1 cellular context compared by ENCODE assay signal in the genomic region with DNA sequence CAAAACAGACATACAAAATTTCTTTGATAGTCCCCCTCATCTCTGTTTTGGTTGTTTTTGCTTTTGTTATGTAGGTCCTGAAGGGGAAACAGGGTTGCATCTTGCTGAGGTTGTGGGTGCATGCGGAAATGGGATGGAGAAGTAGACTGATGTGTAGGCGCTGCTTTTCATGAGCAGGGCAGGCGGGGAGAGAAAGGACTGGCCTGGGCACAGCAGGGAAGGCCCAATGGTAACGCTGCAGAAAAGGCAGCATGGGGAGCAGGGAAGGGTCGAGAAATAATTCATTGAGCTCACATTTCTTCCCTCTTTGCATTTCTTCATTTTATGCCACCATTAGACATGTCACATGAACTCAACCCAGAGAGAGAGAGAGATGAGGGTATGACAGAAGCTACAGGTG.
TF ChIP-seq lines count a peak whose summit lies in the region.

No MANE protein-coding gene starts in this region.

TF ChIP-seq in WTC11, 78 proteins besides CTCF, POLR2A, EP300 and RAD21:
- TF ChIP-seq, protein P1, sequence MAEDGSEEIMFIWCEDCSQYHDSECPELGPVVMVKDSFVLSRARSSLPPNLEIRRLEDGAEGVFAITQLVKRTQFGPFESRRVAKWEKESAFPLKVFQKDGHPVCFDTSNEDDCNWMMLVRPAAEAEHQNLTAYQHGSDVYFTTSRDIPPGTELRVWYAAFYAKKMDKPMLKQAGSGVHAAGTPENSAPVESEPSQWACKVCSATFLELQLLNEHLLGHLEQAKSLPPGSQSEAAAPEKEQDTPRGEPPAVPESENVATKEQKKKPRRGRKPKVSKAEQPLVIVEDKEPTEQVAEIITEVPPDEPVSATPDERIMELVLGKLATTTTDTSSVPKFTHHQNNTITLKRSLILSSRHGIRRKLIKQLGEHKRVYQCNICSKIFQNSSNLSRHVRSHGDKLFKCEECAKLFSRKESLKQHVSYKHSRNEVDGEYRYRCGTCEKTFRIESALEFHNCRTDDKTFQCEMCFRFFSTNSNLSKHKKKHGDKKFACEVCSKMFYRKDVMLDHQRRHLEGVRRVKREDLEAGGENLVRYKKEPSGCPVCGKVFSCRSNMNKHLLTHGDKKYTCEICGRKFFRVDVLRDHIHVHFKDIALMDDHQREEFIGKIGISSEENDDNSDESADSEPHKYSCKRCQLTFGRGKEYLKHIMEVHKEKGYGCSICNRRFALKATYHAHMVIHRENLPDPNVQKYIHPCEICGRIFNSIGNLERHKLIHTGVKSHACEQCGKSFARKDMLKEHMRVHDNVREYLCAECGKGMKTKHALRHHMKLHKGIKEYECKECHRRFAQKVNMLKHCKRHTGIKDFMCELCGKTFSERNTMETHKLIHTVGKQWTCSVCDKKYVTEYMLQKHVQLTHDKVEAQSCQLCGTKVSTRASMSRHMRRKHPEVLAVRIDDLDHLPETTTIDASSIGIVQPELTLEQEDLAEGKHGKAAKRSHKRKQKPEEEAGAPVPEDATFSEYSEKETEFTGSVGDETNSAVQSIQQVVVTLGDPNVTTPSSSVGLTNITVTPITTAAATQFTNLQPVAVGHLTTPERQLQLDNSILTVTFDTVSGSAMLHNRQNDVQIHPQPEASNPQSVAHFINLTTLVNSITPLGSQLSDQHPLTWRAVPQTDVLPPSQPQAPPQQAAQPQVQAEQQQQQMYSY (CRISPR knock-in tag; IDR thresholded peaks at IDR 0.05), result no peak
- no peak for TF ChIP-seq ZNF219 (CRISPR knock-in tag; IDR thresholded peaks at IDR 0.05; ENCODE audit: borderline replicate concordance)
- TF ChIP-seq, protein P2, sequence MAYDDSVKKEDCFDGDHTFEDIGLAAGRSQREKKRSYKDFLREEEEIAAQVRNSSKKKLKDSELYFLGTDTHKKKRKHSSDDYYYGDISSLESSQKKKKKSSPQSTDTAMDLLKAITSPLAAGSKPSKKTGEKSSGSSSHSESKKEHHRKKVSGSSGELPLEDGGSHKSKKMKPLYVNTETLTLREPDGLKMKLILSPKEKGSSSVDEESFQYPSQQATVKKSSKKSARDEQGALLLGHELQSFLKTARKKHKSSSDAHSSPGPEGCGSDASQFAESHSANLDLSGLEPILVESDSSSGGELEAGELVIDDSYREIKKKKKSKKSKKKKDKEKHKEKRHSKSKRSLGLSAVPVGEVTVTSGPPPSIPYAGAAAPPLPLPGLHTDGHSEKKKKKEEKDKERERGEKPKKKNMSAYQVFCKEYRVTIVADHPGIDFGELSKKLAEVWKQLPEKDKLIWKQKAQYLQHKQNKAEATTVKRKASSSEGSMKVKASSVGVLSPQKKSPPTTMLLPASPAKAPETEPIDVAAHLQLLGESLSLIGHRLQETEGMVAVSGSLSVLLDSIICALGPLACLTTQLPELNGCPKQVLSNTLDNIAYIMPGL (CRISPR knock-in tag; IDR thresholded peaks at IDR 0.05), result no peak
- no peak for TF ChIP-seq ZNF416 (CRISPR knock-in tag; IDR thresholded peaks at IDR 0.05)
- TF ChIP-seq ATF1 (CRISPR knock-in tag; IDR thresholded peaks at IDR 0.05), result no peak
- TF ChIP-seq, protein P3, sequence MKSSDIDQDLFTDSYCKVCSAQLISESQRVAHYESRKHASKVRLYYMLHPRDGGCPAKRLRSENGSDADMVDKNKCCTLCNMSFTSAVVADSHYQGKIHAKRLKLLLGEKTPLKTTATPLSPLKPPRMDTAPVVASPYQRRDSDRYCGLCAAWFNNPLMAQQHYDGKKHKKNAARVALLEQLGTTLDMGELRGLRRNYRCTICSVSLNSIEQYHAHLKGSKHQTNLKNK (CRISPR knock-in tag; IDR thresholded peaks at IDR 0.05), result no peak
- TF ChIP-seq CREB1 (CRISPR knock-in tag; IDR thresholded peaks at IDR 0.05), result no peak
- TF ChIP-seq, protein P4, sequence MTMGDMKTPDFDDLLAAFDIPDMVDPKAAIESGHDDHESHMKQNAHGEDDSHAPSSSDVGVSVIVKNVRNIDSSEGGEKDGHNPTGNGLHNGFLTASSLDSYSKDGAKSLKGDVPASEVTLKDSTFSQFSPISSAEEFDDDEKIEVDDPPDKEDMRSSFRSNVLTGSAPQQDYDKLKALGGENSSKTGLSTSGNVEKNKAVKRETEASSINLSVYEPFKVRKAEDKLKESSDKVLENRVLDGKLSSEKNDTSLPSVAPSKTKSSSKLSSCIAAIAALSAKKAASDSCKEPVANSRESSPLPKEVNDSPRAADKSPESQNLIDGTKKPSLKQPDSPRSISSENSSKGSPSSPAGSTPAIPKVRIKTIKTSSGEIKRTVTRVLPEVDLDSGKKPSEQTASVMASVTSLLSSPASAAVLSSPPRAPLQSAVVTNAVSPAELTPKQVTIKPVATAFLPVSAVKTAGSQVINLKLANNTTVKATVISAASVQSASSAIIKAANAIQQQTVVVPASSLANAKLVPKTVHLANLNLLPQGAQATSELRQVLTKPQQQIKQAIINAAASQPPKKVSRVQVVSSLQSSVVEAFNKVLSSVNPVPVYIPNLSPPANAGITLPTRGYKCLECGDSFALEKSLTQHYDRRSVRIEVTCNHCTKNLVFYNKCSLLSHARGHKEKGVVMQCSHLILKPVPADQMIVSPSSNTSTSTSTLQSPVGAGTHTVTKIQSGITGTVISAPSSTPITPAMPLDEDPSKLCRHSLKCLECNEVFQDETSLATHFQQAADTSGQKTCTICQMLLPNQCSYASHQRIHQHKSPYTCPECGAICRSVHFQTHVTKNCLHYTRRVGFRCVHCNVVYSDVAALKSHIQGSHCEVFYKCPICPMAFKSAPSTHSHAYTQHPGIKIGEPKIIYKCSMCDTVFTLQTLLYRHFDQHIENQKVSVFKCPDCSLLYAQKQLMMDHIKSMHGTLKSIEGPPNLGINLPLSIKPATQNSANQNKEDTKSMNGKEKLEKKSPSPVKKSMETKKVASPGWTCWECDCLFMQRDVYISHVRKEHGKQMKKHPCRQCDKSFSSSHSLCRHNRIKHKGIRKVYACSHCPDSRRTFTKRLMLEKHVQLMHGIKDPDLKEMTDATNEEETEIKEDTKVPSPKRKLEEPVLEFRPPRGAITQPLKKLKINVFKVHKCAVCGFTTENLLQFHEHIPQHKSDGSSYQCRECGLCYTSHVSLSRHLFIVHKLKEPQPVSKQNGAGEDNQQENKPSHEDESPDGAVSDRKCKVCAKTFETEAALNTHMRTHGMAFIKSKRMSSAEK (CRISPR knock-in tag; IDR thresholded peaks at IDR 0.05; ENCODE audit: borderline replicate concordance), result no peak
- TF ChIP-seq, protein P5, sequence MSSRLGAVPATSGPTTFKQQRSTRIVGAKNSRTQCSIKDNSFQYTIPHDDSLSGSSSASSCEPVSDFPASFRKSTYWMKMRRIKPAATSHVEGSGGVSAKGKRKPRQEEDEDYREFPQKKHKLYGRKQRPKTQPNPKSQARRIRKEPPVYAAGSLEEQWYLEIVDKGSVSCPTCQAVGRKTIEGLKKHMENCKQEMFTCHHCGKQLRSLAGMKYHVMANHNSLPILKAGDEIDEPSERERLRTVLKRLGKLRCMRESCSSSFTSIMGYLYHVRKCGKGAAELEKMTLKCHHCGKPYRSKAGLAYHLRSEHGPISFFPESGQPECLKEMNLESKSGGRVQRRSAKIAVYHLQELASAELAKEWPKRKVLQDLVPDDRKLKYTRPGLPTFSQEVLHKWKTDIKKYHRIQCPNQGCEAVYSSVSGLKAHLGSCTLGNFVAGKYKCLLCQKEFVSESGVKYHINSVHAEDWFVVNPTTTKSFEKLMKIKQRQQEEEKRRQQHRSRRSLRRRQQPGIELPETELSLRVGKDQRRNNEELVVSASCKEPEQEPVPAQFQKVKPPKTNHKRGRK (CRISPR knock-in tag; IDR thresholded peaks at IDR 0.05; ENCODE audit: borderline replicate concordance), result no peak
- no peak for TF ChIP-seq ZBTB21 (CRISPR knock-in tag; IDR thresholded peaks at IDR 0.05; ENCODE audit: borderline replicate concordance)
- TF ChIP-seq TCF7 (CRISPR knock-in tag; IDR thresholded peaks at IDR 0.05; ENCODE audit: low read depth), result no peak
